ENCODE assay signal across 2 cellular contexts in the genomic region with DNA sequence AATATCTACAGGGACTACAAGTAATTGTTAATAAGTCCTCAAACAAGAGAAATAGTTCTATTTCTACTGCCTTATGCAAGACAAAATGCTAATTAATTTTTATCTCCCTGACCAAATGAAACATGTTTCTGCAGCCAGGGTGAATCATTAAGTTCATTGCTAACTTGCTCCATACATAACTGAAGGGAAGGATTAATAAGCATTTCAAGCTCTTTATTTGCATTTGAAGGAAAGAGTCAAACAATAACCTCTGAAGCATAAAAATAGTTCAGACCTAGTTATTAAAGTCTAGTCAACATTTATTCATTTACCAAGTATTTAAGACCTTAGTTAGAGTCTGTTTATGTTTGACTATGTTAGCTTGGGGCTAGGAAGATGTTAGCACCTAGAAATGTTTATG.
TF ChIP-seq lines count a peak whose summit lies in the region.

No MANE protein-coding gene starts in this region.

TF ChIP-seq in GM23338, 12 proteins besides CTCF, POLR2A, EP300 and RAD21 (continued from another document):
- TF ChIP-seq ZNF114 (CRISPR knock-in tag; IDR thresholded peaks at IDR 0.05) (no peak), NANOG (IDR thresholded peaks at IDR 0.05; ENCODE audit: borderline replicate concordance) (no peak)
- TF ChIP-seq, protein P1, sequence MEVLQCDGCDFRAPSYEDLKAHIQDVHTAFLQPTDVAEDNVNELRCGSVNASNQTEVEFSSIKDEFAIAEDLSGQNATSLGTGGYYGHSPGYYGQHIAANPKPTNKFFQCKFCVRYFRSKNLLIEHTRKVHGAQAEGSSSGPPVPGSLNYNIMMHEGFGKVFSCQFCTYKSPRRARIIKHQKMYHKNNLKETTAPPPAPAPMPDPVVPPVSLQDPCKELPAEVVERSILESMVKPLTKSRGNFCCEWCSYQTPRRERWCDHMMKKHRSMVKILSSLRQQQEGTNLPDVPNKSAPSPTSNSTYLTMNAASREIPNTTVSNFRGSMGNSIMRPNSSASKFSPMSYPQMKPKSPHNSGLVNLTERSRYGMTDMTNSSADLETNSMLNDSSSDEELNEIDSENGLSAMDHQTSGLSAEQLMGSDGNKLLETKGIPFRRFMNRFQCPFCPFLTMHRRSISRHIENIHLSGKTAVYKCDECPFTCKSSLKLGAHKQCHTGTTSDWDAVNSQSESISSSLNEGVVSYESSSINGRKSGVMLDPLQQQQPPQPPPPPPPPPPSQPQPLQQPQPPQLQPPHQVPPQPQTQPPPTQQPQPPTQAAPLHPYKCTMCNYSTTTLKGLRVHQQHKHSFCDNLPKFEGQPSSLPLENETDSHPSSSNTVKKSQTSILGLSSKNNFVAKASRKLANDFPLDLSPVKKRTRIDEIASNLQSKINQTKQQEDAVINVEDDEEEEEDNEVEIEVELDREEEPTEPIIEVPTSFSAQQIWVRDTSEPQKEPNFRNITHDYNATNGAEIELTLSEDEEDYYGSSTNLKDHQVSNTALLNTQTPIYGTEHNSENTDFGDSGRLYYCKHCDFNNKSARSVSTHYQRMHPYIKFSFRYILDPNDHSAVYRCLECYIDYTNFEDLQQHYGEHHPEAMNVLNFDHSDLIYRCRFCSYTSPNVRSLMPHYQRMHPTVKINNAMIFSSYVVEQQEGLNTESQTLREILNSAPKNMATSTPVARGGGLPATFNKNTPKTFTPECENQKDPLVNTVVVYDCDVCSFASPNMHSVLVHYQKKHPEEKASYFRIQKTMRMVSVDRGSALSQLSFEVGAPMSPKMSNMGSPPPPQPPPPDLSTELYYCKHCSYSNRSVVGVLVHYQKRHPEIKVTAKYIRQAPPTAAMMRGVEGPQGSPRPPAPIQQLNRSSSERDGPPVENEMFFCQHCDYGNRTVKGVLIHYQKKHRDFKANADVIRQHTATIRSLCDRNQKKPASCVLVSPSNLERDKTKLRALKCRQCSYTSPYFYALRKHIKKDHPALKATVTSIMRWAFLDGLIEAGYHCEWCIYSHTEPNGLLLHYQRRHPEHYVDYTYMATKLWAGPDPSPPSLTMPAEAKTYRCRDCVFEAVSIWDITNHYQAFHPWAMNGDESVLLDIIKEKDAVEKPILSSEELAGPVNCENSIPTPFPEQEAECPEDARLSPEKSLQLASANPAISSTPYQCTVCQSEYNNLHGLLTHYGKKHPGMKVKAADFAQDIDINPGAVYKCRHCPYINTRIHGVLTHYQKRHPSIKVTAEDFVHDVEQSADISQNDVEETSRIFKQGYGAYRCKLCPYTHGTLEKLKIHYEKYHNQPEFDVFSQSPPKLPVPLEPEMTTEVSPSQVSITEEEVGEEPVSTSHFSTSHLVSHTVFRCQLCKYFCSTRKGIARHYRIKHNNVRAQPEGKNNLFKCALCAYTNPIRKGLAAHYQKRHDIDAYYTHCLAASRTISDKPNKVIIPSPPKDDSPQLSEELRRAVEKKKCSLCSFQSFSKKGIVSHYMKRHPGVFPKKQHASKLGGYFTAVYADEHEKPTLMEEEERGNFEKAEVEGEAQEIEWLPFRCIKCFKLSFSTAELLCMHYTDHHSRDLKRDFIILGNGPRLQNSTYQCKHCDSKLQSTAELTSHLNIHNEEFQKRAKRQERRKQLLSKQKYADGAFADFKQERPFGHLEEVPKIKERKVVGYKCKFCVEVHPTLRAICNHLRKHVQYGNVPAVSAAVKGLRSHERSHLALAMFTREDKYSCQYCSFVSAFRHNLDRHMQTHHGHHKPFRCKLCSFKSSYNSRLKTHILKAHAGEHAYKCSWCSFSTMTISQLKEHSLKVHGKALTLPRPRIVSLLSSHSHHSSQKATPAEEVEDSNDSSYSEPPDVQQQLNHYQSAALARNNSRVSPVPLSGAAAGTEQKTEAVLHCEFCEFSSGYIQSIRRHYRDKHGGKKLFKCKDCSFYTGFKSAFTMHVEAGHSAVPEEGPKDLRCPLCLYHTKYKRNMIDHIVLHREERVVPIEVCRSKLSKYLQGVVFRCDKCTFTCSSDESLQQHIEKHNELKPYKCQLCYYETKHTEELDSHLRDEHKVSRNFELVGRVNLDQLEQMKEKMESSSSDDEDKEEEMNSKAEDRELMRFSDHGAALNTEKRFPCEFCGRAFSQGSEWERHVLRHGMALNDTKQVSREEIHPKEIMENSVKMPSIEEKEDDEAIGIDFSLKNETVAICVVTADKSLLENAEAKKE (CRISPR knock-in tag; IDR thresholded peaks at IDR 0.05), result no peak
TF ChIP-seq in GM23338: peak in this region for 0.

TF ChIP-seq in IMR-90, 13 proteins besides CTCF, POLR2A, EP300 and RAD21:
- TF ChIP-seq, protein P2, sequence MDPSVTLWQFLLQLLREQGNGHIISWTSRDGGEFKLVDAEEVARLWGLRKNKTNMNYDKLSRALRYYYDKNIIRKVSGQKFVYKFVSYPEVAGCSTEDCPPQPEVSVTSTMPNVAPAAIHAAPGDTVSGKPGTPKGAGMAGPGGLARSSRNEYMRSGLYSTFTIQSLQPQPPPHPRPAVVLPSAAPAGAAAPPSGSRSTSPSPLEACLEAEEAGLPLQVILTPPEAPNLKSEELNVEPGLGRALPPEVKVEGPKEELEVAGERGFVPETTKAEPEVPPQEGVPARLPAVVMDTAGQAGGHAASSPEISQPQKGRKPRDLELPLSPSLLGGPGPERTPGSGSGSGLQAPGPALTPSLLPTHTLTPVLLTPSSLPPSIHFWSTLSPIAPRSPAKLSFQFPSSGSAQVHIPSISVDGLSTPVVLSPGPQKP (IDR thresholded peaks at IDR 0.05; ENCODE audit: borderline replicate concordance, low read depth, low read length), result no peak
- TF ChIP-seq FOS (IDR thresholded peaks at IDR 0.05; ENCODE audit: low read depth, low read length), result no peak
- TF ChIP-seq, protein P3, sequence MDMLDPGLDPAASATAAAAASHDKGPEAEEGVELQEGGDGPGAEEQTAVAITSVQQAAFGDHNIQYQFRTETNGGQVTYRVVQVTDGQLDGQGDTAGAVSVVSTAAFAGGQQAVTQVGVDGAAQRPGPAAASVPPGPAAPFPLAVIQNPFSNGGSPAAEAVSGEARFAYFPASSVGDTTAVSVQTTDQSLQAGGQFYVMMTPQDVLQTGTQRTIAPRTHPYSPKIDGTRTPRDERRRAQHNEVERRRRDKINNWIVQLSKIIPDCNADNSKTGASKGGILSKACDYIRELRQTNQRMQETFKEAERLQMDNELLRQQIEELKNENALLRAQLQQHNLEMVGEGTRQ (IDR thresholded peaks at IDR 0.05; ENCODE audit: low read depth, low read length), result no peak
- TF ChIP-seq MXI1 (IDR thresholded peaks at IDR 0.05; ENCODE audit: borderline replicate concordance, low read depth, low read length), result no peak
- TF ChIP-seq CEBPB (IDR thresholded peaks at IDR 0.05; ENCODE audit: low read depth, low read length), result no peak
- TF ChIP-seq NFE2L2 (IDR thresholded peaks at IDR 0.05; ENCODE audit: low read depth, low read length), result no peak
- no peak for TF ChIP-seq RFX5 (IDR thresholded peaks at IDR 0.05; ENCODE audit: low read depth, low read length)
- TF ChIP-seq SMC3 (IDR thresholded peaks at IDR 0.05; ENCODE audit: low read depth, low read length), result no peak
- TF ChIP-seq CHD1 (IDR thresholded peaks at IDR 0.05; ENCODE audit: low read depth, low read length), result no peak
- TF ChIP-seq MAZ (IDR thresholded peaks at IDR 0.05; ENCODE audit: borderline replicate concordance, low read depth, low read length), result no peak
- TF ChIP-seq RCOR1 (IDR thresholded peaks at IDR 0.05; ENCODE audit: insufficient replicate concordance, low read length), result no peak
- no peak for TF ChIP-seq MAFK (IDR thresholded peaks at IDR 0.05; ENCODE audit: low read depth, low read length)
- TF ChIP-seq BHLHE40 (IDR thresholded peaks at IDR 0.05; ENCODE audit: low read depth, low read length), result no peak
